Comparison of ENCODE assay signal across 1 cellular context in the genomic region with DNA sequence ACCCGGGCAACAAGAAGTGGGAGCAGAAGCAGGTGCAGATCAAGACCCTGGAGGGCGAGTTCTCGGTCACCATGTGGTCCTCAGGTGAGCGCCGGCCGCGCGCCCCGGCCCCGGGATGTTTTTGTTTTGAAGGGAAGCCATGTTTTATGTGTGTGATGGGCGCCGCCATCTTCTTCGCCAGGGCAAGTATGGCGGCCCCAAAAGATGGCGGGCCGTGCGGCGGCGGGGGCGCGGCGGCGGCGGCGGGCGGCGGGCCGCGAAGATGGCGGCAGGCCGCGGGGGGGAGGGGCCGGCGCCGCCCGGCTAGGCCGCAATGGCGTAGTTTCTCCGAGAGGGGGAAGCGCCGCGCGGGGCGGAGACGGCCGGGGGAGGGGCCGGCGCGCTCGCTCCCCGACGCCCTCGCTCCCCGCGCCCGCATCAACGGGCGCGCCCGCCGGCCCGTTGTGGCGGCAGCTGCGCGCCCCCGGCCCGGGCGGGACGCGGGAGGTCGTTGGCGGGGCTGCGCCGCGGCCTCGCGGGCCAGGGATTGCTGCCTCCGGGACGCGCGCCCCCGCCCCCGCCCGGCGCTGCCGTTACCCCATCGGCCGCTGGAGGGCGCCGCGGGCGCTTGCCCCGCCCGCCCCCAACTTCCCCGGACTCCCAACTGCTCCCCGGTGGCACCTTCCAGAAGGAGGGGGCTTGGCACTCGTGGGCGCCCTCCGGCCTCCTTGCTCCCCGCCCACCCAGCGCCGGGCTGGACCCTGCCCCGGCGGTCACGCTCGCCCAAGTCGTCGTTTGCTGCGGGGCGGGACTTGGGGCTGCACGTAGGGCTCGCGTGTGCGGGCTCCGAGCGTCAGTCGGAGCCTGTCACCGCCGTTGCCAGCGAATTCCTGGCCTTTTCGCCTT.
TF ChIP-seq lines count a peak whose summit lies in the region.

No MANE protein-coding gene starts in this region.

TF ChIP-seq in HepG2, 621 proteins besides CTCF, POLR2A, EP300 and RAD21 (continued from another document and continues in another):
- TF ChIP-seq, protein P1, sequence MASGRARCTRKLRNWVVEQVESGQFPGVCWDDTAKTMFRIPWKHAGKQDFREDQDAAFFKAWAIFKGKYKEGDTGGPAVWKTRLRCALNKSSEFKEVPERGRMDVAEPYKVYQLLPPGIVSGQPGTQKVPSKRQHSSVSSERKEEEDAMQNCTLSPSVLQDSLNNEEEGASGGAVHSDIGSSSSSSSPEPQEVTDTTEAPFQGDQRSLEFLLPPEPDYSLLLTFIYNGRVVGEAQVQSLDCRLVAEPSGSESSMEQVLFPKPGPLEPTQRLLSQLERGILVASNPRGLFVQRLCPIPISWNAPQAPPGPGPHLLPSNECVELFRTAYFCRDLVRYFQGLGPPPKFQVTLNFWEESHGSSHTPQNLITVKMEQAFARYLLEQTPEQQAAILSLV (CRISPR knock-in tag; IDR thresholded peaks at IDR 0.05; ENCODE audit: borderline replicate concordance), result 0 out of 2 replicates have a peak, but pooled peaks have one; percentile 46
- TF ChIP-seq ZNF83 (CRISPR knock-in tag; IDR thresholded peaks at IDR 0.05; ENCODE audit: borderline replicate concordance) (no peak), RCOR2 (CRISPR knock-in tag; IDR thresholded peaks at IDR 0.05) (no peak), ZNF563 (CRISPR knock-in tag; IDR thresholded peaks at IDR 0.05) (no peak), CREB1 (IDR thresholded peaks at IDR 0.05) (peak; percentile 56), CREB1 (CRISPR knock-in tag; IDR thresholded peaks at IDR 0.05) (no peak), SMARCE1 (IDR thresholded peaks at IDR 0.05; ENCODE audit: borderline replicate concordance) (no peak), ZMYM3 (CRISPR knock-in tag; IDR thresholded peaks at IDR 0.05) (no peak), NR2F6 (IDR thresholded peaks at IDR 0.05) (no peak), NR2F6 (CRISPR knock-in tag; IDR thresholded peaks at IDR 0.05) (no peak), ZNF501 (CRISPR knock-in tag; IDR thresholded peaks at IDR 0.05) (peak; percentile 68; the same call in 1 of the 2 replicates), ZNF382 (CRISPR knock-in tag; IDR thresholded peaks at IDR 0.05; ENCODE audit: borderline replicate concordance) (no peak), HMGA1 (CRISPR knock-in tag; conservative IDR thresholded peaks at IDR 0.05) (no peak), HNF4G (IDR thresholded peaks at IDR 0.05; ENCODE audit: borderline replicate concordance, low read depth, low read length) (peak; percentile 15; the same call in 1 of the 2 replicates), HNF4G (CRISPR knock-in tag; IDR thresholded peaks at IDR 0.05; ENCODE audit: borderline replicate concordance, low read depth) (peak; percentile 65; the same call in 1 of the 2 replicates), LCORL (IDR thresholded peaks at IDR 0.05) (no peak), LCORL (CRISPR knock-in tag; IDR thresholded peaks at IDR 0.05) (peak; percentile 44; the same call in 1 of the 2 replicates), ZSCAN30 (CRISPR knock-in tag; IDR thresholded peaks at IDR 0.05) (no peak), SAP130 (CRISPR knock-in tag; IDR thresholded peaks at IDR 0.05; ENCODE audit: low read depth) (peak; percentile 86), PITX1 (CRISPR knock-in tag; IDR thresholded peaks at IDR 0.05) (no peak), ZFP37 (CRISPR knock-in tag; IDR thresholded peaks at IDR 0.05; ENCODE audit: borderline replicate concordance) (0 out of 2 replicates have a peak, but pooled peaks have one; percentile 37), DNMT3B (CRISPR knock-in tag; conservative IDR thresholded peaks at IDR 0.05) (no peak), CHD4 (IDR thresholded peaks at IDR 0.05; ENCODE audit: borderline replicate concordance, low read length) (no peak), SALL2 (CRISPR knock-in tag; IDR thresholded peaks at IDR 0.05) (0 out of 2 replicates have a peak, but pooled peaks have one; percentile 32), SMAD9 (CRISPR knock-in tag; IDR thresholded peaks at IDR 0.05) (no peak), SSRP1 (CRISPR knock-in tag; IDR thresholded peaks at IDR 0.05) (no peak), SIN3B (IDR thresholded peaks at IDR 0.05; ENCODE audit: low read length) (no peak), ERF (CRISPR knock-in tag; IDR thresholded peaks at IDR 0.05) (peak; percentile 74), RELA (CRISPR knock-in tag; IDR thresholded peaks at IDR 0.05) (no peak), ZNF263 (CRISPR knock-in tag; IDR thresholded peaks at IDR 0.05) (no peak), ZNF761 (CRISPR knock-in tag; conservative IDR thresholded peaks at IDR 0.05) (no peak), KDM4B (CRISPR knock-in tag; IDR thresholded peaks at IDR 0.05) (no peak), NFE2L2 (IDR thresholded peaks at IDR 0.05; ENCODE audit: low read length) (no peak), ZNF644 (CRISPR knock-in tag; IDR thresholded peaks at IDR 0.05; ENCODE audit: low read depth) (no peak), DR1 (CRISPR knock-in tag; IDR thresholded peaks at IDR 0.05) (no peak), ZNF234 (CRISPR knock-in tag; conservative IDR thresholded peaks at IDR 0.05) (peak; percentile 20; the same call in 1 of the 2 replicates), ZNF549 (CRISPR knock-in tag; IDR thresholded peaks at IDR 0.05) (no peak), SATB2 (CRISPR knock-in tag; IDR thresholded peaks at IDR 0.05) (no peak), ZKSCAN1 (IDR thresholded peaks at IDR 0.05; ENCODE audit: low read length) (no peak), TEAD2 (CRISPR knock-in tag; IDR thresholded peaks at IDR 0.05) (no peak), GATAD2A (CRISPR knock-in tag; IDR thresholded peaks at IDR 0.05) (peak; percentile 26; the same call in 1 of the 2 replicates), PHB2 (IDR thresholded peaks at IDR 0.05; ENCODE audit: partially characterized antibody) (no peak), ELF1 (CRISPR knock-in tag; IDR thresholded peaks at IDR 0.05) (no peak)
- TF ChIP-seq, protein P2, sequence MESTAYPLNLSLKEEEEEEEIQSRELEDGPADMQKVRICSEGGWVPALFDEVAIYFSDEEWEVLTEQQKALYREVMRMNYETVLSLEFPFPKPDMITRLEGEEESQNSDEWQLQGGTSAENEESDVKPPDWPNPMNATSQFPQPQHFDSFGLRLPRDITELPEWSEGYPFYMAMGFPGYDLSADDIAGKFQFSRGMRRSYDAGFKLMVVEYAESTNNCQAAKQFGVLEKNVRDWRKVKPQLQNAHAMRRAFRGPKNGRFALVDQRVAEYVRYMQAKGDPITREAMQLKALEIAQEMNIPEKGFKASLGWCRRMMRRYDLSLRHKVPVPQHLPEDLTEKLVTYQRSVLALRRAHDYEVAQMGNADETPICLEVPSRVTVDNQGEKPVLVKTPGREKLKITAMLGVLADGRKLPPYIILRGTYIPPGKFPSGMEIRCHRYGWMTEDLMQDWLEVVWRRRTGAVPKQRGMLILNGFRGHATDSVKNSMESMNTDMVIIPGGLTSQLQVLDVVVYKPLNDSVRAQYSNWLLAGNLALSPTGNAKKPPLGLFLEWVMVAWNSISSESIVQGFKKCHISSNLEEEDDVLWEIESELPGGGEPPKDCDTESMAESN (CRISPR knock-in tag; conservative IDR thresholded peaks at IDR 0.05), result no peak
- TF ChIP-seq, protein P3, sequence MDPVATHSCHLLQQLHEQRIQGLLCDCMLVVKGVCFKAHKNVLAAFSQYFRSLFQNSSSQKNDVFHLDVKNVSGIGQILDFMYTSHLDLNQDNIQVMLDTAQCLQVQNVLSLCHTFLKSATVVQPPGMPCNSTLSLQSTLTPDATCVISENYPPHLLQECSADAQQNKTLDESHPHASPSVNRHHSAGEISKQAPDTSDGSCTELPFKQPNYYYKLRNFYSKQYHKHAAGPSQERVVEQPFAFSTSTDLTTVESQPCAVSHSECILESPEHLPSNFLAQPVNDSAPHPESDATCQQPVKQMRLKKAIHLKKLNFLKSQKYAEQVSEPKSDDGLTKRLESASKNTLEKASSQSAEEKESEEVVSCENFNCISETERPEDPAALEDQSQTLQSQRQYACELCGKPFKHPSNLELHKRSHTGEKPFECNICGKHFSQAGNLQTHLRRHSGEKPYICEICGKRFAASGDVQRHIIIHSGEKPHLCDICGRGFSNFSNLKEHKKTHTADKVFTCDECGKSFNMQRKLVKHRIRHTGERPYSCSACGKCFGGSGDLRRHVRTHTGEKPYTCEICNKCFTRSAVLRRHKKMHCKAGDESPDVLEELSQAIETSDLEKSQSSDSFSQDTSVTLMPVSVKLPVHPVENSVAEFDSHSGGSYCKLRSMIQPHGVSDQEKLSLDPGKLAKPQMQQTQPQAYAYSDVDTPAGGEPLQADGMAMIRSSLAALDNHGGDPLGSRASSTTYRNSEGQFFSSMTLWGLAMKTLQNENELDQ (CRISPR knock-in tag; IDR thresholded peaks at IDR 0.05; ENCODE audit: borderline replicate concordance), result no peak
- TF ChIP-seq, protein P4, sequence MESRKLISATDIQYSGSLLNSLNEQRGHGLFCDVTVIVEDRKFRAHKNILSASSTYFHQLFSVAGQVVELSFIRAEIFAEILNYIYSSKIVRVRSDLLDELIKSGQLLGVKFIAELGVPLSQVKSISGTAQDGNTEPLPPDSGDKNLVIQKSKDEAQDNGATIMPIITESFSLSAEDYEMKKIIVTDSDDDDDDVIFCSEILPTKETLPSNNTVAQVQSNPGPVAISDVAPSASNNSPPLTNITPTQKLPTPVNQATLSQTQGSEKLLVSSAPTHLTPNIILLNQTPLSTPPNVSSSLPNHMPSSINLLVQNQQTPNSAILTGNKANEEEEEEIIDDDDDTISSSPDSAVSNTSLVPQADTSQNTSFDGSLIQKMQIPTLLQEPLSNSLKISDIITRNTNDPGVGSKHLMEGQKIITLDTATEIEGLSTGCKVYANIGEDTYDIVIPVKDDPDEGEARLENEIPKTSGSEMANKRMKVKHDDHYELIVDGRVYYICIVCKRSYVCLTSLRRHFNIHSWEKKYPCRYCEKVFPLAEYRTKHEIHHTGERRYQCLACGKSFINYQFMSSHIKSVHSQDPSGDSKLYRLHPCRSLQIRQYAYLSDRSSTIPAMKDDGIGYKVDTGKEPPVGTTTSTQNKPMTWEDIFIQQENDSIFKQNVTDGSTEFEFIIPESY (CRISPR knock-in tag; IDR thresholded peaks at IDR 0.05), result no peak
- TF ChIP-seq, protein P5, sequence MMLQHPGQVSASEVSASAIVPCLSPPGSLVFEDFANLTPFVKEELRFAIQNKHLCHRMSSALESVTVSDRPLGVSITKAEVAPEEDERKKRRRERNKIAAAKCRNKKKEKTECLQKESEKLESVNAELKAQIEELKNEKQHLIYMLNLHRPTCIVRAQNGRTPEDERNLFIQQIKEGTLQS (CRISPR knock-in tag; IDR thresholded peaks at IDR 0.05), result no peak
- TF ChIP-seq, protein P6, sequence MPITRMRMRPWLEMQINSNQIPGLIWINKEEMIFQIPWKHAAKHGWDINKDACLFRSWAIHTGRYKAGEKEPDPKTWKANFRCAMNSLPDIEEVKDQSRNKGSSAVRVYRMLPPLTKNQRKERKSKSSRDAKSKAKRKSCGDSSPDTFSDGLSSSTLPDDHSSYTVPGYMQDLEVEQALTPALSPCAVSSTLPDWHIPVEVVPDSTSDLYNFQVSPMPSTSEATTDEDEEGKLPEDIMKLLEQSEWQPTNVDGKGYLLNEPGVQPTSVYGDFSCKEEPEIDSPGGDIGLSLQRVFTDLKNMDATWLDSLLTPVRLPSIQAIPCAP (CRISPR knock-in tag; IDR thresholded peaks at IDR 0.05; ENCODE audit: low read depth), result no peak
- TF ChIP-seq, protein P7, sequence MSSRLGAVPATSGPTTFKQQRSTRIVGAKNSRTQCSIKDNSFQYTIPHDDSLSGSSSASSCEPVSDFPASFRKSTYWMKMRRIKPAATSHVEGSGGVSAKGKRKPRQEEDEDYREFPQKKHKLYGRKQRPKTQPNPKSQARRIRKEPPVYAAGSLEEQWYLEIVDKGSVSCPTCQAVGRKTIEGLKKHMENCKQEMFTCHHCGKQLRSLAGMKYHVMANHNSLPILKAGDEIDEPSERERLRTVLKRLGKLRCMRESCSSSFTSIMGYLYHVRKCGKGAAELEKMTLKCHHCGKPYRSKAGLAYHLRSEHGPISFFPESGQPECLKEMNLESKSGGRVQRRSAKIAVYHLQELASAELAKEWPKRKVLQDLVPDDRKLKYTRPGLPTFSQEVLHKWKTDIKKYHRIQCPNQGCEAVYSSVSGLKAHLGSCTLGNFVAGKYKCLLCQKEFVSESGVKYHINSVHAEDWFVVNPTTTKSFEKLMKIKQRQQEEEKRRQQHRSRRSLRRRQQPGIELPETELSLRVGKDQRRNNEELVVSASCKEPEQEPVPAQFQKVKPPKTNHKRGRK (CRISPR knock-in tag; IDR thresholded peaks at IDR 0.05), result no peak
- TF ChIP-seq, protein P8, sequence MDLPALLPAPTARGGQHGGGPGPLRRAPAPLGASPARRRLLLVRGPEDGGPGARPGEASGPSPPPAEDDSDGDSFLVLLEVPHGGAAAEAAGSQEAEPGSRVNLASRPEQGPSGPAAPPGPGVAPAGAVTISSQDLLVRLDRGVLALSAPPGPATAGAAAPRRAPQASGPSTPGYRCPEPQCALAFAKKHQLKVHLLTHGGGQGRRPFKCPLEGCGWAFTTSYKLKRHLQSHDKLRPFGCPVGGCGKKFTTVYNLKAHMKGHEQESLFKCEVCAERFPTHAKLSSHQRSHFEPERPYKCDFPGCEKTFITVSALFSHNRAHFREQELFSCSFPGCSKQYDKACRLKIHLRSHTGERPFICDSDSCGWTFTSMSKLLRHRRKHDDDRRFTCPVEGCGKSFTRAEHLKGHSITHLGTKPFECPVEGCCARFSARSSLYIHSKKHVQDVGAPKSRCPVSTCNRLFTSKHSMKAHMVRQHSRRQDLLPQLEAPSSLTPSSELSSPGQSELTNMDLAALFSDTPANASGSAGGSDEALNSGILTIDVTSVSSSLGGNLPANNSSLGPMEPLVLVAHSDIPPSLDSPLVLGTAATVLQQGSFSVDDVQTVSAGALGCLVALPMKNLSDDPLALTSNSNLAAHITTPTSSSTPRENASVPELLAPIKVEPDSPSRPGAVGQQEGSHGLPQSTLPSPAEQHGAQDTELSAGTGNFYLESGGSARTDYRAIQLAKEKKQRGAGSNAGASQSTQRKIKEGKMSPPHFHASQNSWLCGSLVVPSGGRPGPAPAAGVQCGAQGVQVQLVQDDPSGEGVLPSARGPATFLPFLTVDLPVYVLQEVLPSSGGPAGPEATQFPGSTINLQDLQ (CRISPR knock-in tag; IDR thresholded peaks at IDR 0.05), result no peak
- TF ChIP-seq, protein P9, sequence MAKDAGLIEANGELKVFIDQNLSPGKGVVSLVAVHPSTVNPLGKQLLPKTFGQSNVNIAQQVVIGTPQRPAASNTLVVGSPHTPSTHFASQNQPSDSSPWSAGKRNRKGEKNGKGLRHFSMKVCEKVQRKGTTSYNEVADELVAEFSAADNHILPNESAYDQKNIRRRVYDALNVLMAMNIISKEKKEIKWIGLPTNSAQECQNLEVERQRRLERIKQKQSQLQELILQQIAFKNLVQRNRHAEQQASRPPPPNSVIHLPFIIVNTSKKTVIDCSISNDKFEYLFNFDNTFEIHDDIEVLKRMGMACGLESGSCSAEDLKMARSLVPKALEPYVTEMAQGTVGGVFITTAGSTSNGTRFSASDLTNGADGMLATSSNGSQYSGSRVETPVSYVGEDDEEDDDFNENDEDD (CRISPR knock-in tag; IDR thresholded peaks at IDR 0.05; ENCODE audit: borderline replicate concordance), result no peak
- TF ChIP-seq, protein P10, sequence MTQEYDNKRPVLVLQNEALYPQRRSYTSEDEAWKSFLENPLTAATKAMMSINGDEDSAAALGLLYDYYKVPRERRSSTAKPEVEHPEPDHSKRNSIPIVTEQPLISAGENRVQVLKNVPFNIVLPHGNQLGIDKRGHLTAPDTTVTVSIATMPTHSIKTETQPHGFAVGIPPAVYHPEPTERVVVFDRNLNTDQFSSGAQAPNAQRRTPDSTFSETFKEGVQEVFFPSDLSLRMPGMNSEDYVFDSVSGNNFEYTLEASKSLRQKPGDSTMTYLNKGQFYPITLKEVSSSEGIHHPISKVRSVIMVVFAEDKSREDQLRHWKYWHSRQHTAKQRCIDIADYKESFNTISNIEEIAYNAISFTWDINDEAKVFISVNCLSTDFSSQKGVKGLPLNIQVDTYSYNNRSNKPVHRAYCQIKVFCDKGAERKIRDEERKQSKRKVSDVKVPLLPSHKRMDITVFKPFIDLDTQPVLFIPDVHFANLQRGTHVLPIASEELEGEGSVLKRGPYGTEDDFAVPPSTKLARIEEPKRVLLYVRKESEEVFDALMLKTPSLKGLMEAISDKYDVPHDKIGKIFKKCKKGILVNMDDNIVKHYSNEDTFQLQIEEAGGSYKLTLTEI (CRISPR knock-in tag; conservative IDR thresholded peaks at IDR 0.05), result no peak
